In genomic region chrX:22445880-22446279, GRCh38 we compare ENCODE assay signal across 21 cellular contexts.
"Had no signal": no experiment of that assay in that cellular context is flagged by ENCODE, and none has a peak within 500 bp of the region (broad histone marks: within the 10 kb centered on the region; RNA-seq: fewer than 3 reads in every experiment).

No MANE protein-coding gene starts in this region.

- H3K36me3 ChIP-seq: heart left ventricle, right atrium auricular region, sigmoid colon, tibial nerve, upper lobe of right lung, vagina had no signal

- H3K4me3 Mint-ChIP-seq: naive thymus-derived CD4-positive, alpha-beta T cell; nephron progenitor cell; stimulated activated naive B cell treated with anti-CD40 and anti-IgM and Interleukin-4, amounts not matched to agents 10 μg/mL and 1 μg/mL and 100 μg/mL, for 72 hours; stimulated activated naive CD8-positive, alpha-beta T cell treated with anti-CD3 and anti-CD28 coated beads, Interleukin-15, amount 100 ng/mL, for 72 hours had no signal

- H3K4me3 ChIP-seq: dorsolateral prefrontal cortex, heart left ventricle, right atrium auricular region, sigmoid colon, skin epidermis, testis, tibial nerve, upper lobe of right lung, vagina had no signal

- DNase-seq: dorsolateral prefrontal cortex; effector CD8-positive, alpha-beta T cell; heart left ventricle; hippocampal formation; islet precursor cell; mammary epithelial cell; naive thymus-derived CD4-positive, alpha-beta T cell; nephron progenitor cell; sigmoid colon; stimulated activated CD4-positive, alpha-beta T cell treated with anti-CD3 and anti-CD28 coated beads, Interleukin-2, amount 100 ng/mL, for 24 hours; stimulated activated CD4-positive, alpha-beta T cell treated with anti-CD3 and anti-CD28 coated beads, Interleukin-4, amount 100 ng/mL, for 4 hours; stimulated activated naive B cell treated with anti-CD40 and anti-IgM and Interleukin-4, amounts not matched to agents 10 μg/mL and 1 μg/mL and 100 μg/mL, for 72 hours; stimulated activated naive CD8-positive, alpha-beta T cell treated with anti-CD3 and anti-CD28 coated beads, Interleukin-15, amount 100 ng/mL, for 72 hours; testis; upper lobe of right lung had no signal

- H3K27me3 Mint-ChIP-seq: naive thymus-derived CD4-positive, alpha-beta T cell; stimulated activated naive B cell treated with anti-CD40 and anti-IgM and Interleukin-4, amounts not matched to agents 10 μg/mL and 1 μg/mL and 100 μg/mL, for 72 hours; stimulated activated naive CD8-positive, alpha-beta T cell treated with anti-CD3 and anti-CD28 coated beads, Interleukin-15, amount 100 ng/mL, for 72 hours had no signal

- H3K9me3 Mint-ChIP-seq: stimulated activated naive CD8-positive, alpha-beta T cell treated with anti-CD3 and anti-CD28 coated beads, Interleukin-15, amount 100 ng/mL, for 72 hours had no signal

- H3K27ac Mint-ChIP-seq: naive thymus-derived CD4-positive, alpha-beta T cell; nephron progenitor cell; stimulated activated naive B cell treated with anti-CD40 and anti-IgM and Interleukin-4, amounts not matched to agents 10 μg/mL and 1 μg/mL and 100 μg/mL, for 72 hours; stimulated activated naive CD8-positive, alpha-beta T cell treated with anti-CD3 and anti-CD28 coated beads, Interleukin-15, amount 100 ng/mL, for 72 hours had no signal

- H3K4me1 ChIP-seq: heart left ventricle, right atrium auricular region, sigmoid colon, testis, tibial nerve, upper lobe of right lung, vagina had no signal

- H3K27me3 ChIP-seq: heart left ventricle, right atrium auricular region, sigmoid colon, testis, tibial nerve, upper lobe of right lung, vagina had no signal

- H3K9me3 ChIP-seq: sigmoid colon, testis, tibial nerve, upper lobe of right lung, vagina had no signal

- H3K36me3 Mint-ChIP-seq: naive thymus-derived CD4-positive, alpha-beta T cell; stimulated activated naive B cell treated with anti-CD40 and anti-IgM and Interleukin-4, amounts not matched to agents 10 μg/mL and 1 μg/mL and 100 μg/mL, for 72 hours had no signal

- ATAC-seq: esophagus mucosa; heart left ventricle; left lobe of liver; naive thymus-derived CD4-positive, alpha-beta T cell; stimulated activated naive B cell treated with anti-CD40 and anti-IgM and Interleukin-4, amounts not matched to agents 10 μg/mL and 1 μg/mL and 100 μg/mL, for 72 hours; stimulated activated naive CD8-positive, alpha-beta T cell treated with anti-CD3 and anti-CD28 coated beads, Interleukin-15, amount 100 ng/mL, for 72 hours; upper lobe of right lung had no signal

- H3K4me1 Mint-ChIP-seq: naive thymus-derived CD4-positive, alpha-beta T cell; stimulated activated naive B cell treated with anti-CD40 and anti-IgM and Interleukin-4, amounts not matched to agents 10 μg/mL and 1 μg/mL and 100 μg/mL, for 72 hours; stimulated activated naive CD8-positive, alpha-beta T cell treated with anti-CD3 and anti-CD28 coated beads, Interleukin-15, amount 100 ng/mL, for 72 hours had no signal
